ENCODE assay signal across 1 cellular context in genomic region chr16:8712589-8713361, GRCh38.
TF ChIP-seq lines count a peak whose summit lies in the region.

No MANE protein-coding gene starts in this region.

TF ChIP-seq in GM23338, 12 proteins besides CTCF, POLR2A, EP300 and RAD21 (continued from another document):
- TF ChIP-seq ZNF462 (CRISPR knock-in tag; IDR thresholded peaks at IDR 0.05): no peak
- no peak for TF ChIP-seq ZNF331 (CRISPR knock-in tag; IDR thresholded peaks at IDR 0.05; ENCODE audit: low read depth)
- TF ChIP-seq EZH2 (IDR thresholded peaks at IDR 0.05; ENCODE audit: low read depth, unreplicated experiment): no peak
- TF ChIP-seq NANOG (IDR thresholded peaks at IDR 0.05; ENCODE audit: borderline replicate concordance): no peak
